13 cellular contexts compared by ENCODE assay signal in the genomic region with DNA sequence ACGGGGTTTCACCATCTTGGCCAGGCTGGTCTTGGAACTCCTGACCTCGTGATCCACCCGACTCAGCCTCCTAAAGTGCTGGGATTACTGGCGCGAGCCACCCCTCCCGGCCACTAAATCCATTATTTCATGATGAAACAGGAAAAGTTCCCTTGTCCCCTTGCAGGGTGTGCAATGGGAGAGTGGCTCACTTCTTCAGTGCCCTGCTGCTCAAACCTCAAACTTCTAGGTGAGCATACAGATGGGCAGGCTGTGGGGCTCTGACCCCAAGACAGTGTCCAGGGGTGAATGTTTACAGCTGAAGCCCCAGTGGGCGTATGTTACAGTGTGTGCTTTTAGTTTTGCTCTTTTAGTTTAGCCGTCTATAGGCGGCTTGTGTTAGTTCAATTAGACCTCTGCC. TPM values are rescaled to one million over a fixed set of nuclear protein-coding genes. Genes with fewer than 3 reads are reported as not detected.
DNase-seq lines count a peak whose midpoint lies in the region; ATAC-seq, FAIRE-seq and TF ChIP-seq lines count a peak whose summit lies in the region.
"Had no signal": no experiment of that assay in that cellular context is flagged by ENCODE, and none has a peak within 500 bp of the region (broad histone marks: within the 10 kb centered on the region; RNA-seq: fewer than 3 reads in every experiment).

No MANE protein-coding gene starts in this region.

- H3K4me3 Mint-ChIP-seq in CD8-positive, alpha-beta memory T cell = no peak overlapping the region
- H3K4me3 Mint-ChIP-seq: CD4-positive, CD25-positive, alpha-beta regulatory T cell had no signal

- H3K36me3 Mint-ChIP-seq in CD8-positive, alpha-beta memory T cell = no peaks in the 10 kb centered on the region
- H3K36me3 Mint-ChIP-seq: CD4-positive, CD25-positive, alpha-beta regulatory T cell had no signal

- WGBS in K562 (ENCODE audit: insufficient coverage, low coverage, missing lambda C conversion rate) = 65% methylated on average over 9 of the region's 9 CpGs
- 67 to 81% (median 77%) methylated on average over 9 of the region's 9 CpGs for WGBS in stomach, 5 donors

- no peaks in the 10 kb centered on the region for H3K9me2 ChIP-seq in HCT116 (ENCODE audit: insufficient read depth)

- H3K4me1 Mint-ChIP-seq in CD8-positive, alpha-beta memory T cell = no peaks in the 10 kb centered on the region
- H3K4me1 Mint-ChIP-seq: CD4-positive, CD25-positive, alpha-beta regulatory T cell had no signal

- H3K27me3 ChIP-seq in HCT116 (ENCODE audit: insufficient read depth, low read length) = no peaks in the 10 kb centered on the region
- H3K27me3 ChIP-seq in K562 (ENCODE audit: control insufficient read depth in 2 of 2, insufficient read depth in 2 of 2, low read length in 2 of 2) = peaks cover 9 to 10% of the 10 kb centered on the region in 2 experiments; a peak in 4 of 5 replicates
- H3K27me3 ChIP-seq in left lung = no peaks in the 10 kb centered on the region
- no peaks in the 10 kb centered on the region for H3K27me3 ChIP-seq in stomach
- no peaks in the 10 kb centered on the region for H3K27me3 ChIP-seq in CD8-positive, alpha-beta memory T cell (ENCODE audit: insufficient read depth, low read length, poor library complexity, severe bottlenecking)

- H3K27ac Mint-ChIP-seq in CD8-positive, alpha-beta memory T cell = no peak overlapping the region
- H3K27ac Mint-ChIP-seq: CD4-positive, CD25-positive, alpha-beta regulatory T cell had no signal

- in situ Hi-C loops in K562 (cut with MboI) = no loop called here

- peaks cover 2 to 16% of the 10 kb centered on the region in 2 donors for H3K27me3 Mint-ChIP-seq in CD8-positive, alpha-beta memory T cell

- H3K9ac ChIP-seq in HCT116 (ENCODE audit: low read length) (peak overlapping the region; percentile 51), K562 (ENCODE audit: insufficient read depth in 1 of 2, low read depth in 2 of 2, low read length in 2 of 2) (no peak overlapping the region)

- H3K4me2 ChIP-seq in HCT116 (ENCODE audit: low read length) = peak overlapping the region; percentile 65
- H3K4me2 ChIP-seq in K562 (ENCODE audit: insufficient read depth, low read length) = no peak overlapping the region

- RAD21 ChIA-PET in HCT116 (lab: Charles Lee; ENCODE audit: low non-redundant PET in 1 of 2, low total read pairs in 2 of 2, uncharacterized antibody in 2 of 2, unreplicated experiment in 2 of 2) = no interaction called here

- H3K27ac ChIP-seq in HCT116 (ENCODE audit: low read depth, low read length) (peak overlapping the region; percentile 61), K562 (ENCODE audit: extremely low read depth, low read depth, low read length) (no peak overlapping the region), left lung (peak overlapping the region; percentile 51 to 75), stomach (peak overlapping the region in 4 of 5 donors; percentile 72 to 81 (median 80))
- H3K27ac ChIP-seq in CD8-positive, alpha-beta memory T cell (ENCODE audit: low read depth, low read length) = no peak overlapping the region

- ATAC-seq in HCT116 (peak; percentile 37), K562 (no peak; the same call in 2 of the 3 replicates), left lung (no peak), GM19463 (IDR thresholded peaks at IDR 0.05; ENCODE audit: unreplicated experiment) (no peak)

- H3K9me1 ChIP-seq in K562 (ENCODE audit: control insufficient read depth, insufficient read depth, low read length) = no peaks in the 10 kb centered on the region

- intact Hi-C loops in HCT116 (cut with micrococcal nuclease) (no loop called here), K562 (cut with micrococcal nuclease) (no loop called here), left lung (cut with DNase I) (no loop called here), stomach (cut with DNase I; ENCODE audit: low total_unique reads) (no loop called here)

- no TSS peak for BruUV-seq in HCT116 (replicated peaks; lab: Mats Ljungman, UMichigan)
- no TSS peak for BruUV-seq in K562 (replicated peaks; lab: Mats Ljungman, UMichigan)

- POLR2A ChIA-PET in HCT116 (lab: Charles Lee) (interaction anchor here (1.2 to 1.4 kb wide), 2 partner anchors 25 to 354 kb away, joined by 4 read pairs; no protein-coding TSS in a partner anchor), K562 (lab: Yijun Ruan, JAX) (interaction anchor here (1.6 kb wide), 1 partner anchor 26 kb away, joined by 6 read pairs; no protein-coding TSS in a partner anchor)
- POLR2A ChIA-PET in CD8-positive, alpha-beta memory T cell (lab: Charles Lee) = no interaction called here

- CTCF ChIA-PET in HCT116 (lab: Charles Lee) = interaction anchor here (3.7 kb wide), 1 partner anchor 15 kb away, joined by 12 read pairs; no protein-coding TSS in a partner anchor
- CTCF ChIA-PET in K562 (lab: Yijun Ruan, JAX; ENCODE audit: low intra/inter-chr PET ratio) = no interaction called here
- CTCF ChIA-PET in CD8-positive, alpha-beta memory T cell (lab: Charles Lee) = no interaction called here

- TF ChIP-seq EP300 in K562 (IDR thresholded peaks at IDR 0.05; ENCODE audit: low read length) (no peak), stomach (IDR thresholded peaks at IDR 0.05) (no peak)

- H3K9me3 ChIP-seq in HCT116 (ENCODE audit: control insufficient read depth in 1 of 2, insufficient read depth in 1 of 2, low read depth in 1 of 2, low read length in 2 of 2) (no peaks in the 10 kb centered on the region), K562 (replicated peaks; ENCODE audit: control insufficient read depth, insufficient read depth, low read depth, low read length) (no peaks in the 10 kb centered on the region), left lung (no peaks in the 10 kb centered on the region), stomach (no peaks in the 10 kb centered on the region)
- no peaks in the 10 kb centered on the region for H3K9me3 ChIP-seq in CD8-positive, alpha-beta memory T cell (ENCODE audit: low read length)

- H3K4me3 ChIP-seq in HCT116 (replicated peaks in 1 of 2; ENCODE audit: low read depth in 1 of 2, low read length in 2 of 2) (peak overlapping the region in 1 of 2 experiments; percentile 26; a peak in 1 of 4 replicates), K562 (no peak overlapping the region), left lung (no peak overlapping the region), stomach (no peak overlapping the region)
- no peak overlapping the region for H3K4me3 ChIP-seq in CD8-positive, alpha-beta memory T cell (ENCODE audit: low read length)

- TF ChIP-seq RAD21 in HCT116 (IDR thresholded peaks at IDR 0.05; ENCODE audit: low read depth) (no peak), K562 (CRISPR knock-in tag; conservative IDR thresholded peaks at IDR 0.05 in 1 of 2, IDR thresholded peaks at IDR 0.05 in 1 of 2) (no peak)

- no peak for TF ChIP-seq POLR2A in HCT116 (IDR thresholded peaks at IDR 0.05; ENCODE audit: borderline replicate concordance, extremely low read depth, insufficient read depth, insufficient read length)
- TF ChIP-seq POLR2A in K562 (conservative IDR thresholded peaks at IDR 0.05) = no peak
- no peak for TF ChIP-seq POLR2A in stomach (IDR thresholded peaks at IDR 0.05)

- no peak for DNase-seq in HCT116 (ENCODE audit: low read depth, low spot score)
- no peak for DNase-seq in K562 (ENCODE audit: extremely low read depth in 1 of 4, low spot score in 3 of 4)
- no peak for DNase-seq in left lung
- no peak for DNase-seq in stomach
- DNase-seq in Kasumi-1 (lab: John Stamatoyannopoulos, UW) = no peak
- DNase-seq in CD8-positive, alpha-beta memory T cell = no peak
- DNase-seq in AML-193 (lab: John Stamatoyannopoulos, UW) = no peak
- DNase-seq: activated CD4-positive, alpha-beta T cell treated with anti-CD3 and anti-CD28 coated beads, Interleukin-2, amount 50 U/mL, for 4 hours; activated gamma-delta T cell; CD4-positive, CD25-positive, alpha-beta regulatory T cell had no signal

- H3K4me1 ChIP-seq in HCT116 (ENCODE audit: control insufficient read depth in 1 of 2, insufficient read depth in 2 of 2, low read length in 2 of 2) (peaks cover 15 to 57% of the 10 kb centered on the region in 2 experiments), K562 (replicated peaks in 1 of 2; ENCODE audit: control insufficient read depth in 2 of 2, insufficient read depth in 2 of 2, low read length in 2 of 2) (peaks cover 0 to 5% of the 10 kb centered on the region in 2 experiments; a peak in 4 of 5 replicates), left lung (peaks cover 2 to 18% of the 10 kb centered on the region in 2 donors), stomach (peaks cover 0 to 40% (median 5%) of the 10 kb centered on the region in 4 donors)
- H3K4me1 ChIP-seq in CD8-positive, alpha-beta memory T cell (ENCODE audit: insufficient read depth, low read length) = no peaks in the 10 kb centered on the region

- H2AFZ ChIP-seq in HCT116 (ENCODE audit: low read depth, low read length, poor library complexity, severe bottlenecking) (no peak overlapping the region), K562 (ENCODE audit: low read depth, low read length) (peak overlapping the region; percentile 49)

- peaks cover 1 to 12% of the 10 kb centered on the region in 2 experiments; a peak in 2 of 4 replicates for H3K36me3 ChIP-seq in HCT116 (ENCODE audit: control insufficient read depth in 1 of 2, insufficient read depth in 2 of 2, low read length in 2 of 2)
- H3K36me3 ChIP-seq in K562 (ENCODE audit: control insufficient read depth, insufficient read depth, low read length) = no peaks in the 10 kb centered on the region
- H3K36me3 ChIP-seq in left lung = no peaks in the 10 kb centered on the region
- H3K36me3 ChIP-seq in stomach = no peaks in the 10 kb centered on the region
- H3K36me3 ChIP-seq in CD8-positive, alpha-beta memory T cell (ENCODE audit: insufficient read depth, low read length) = no peaks in the 10 kb centered on the region

- FAIRE-seq in K562 (lab: Jason Lieb, UNC) = no peak

- TF ChIP-seq CTCF in HCT116 (IDR thresholded peaks at IDR 0.05 in 2 of 3, conservative IDR thresholded peaks at IDR 0.05 in 1 of 3; ENCODE audit: borderline replicate concordance in 1 of 3, insufficient read depth in 1 of 3, low read depth in 2 of 3, low read length in 2 of 3) = no peak
- TF ChIP-seq CTCF in K562 (IDR thresholded peaks at IDR 0.05 in 2 of 3, conservative IDR thresholded peaks at IDR 0.05 in 1 of 3; ENCODE audit: insufficient read depth in 2 of 3, low read depth in 1 of 3, low read length in 3 of 3) = no peak
- no peak for TF ChIP-seq CTCF in left lung (IDR thresholded peaks at IDR 0.05)
- no peak for TF ChIP-seq CTCF in stomach (IDR thresholded peaks at IDR 0.05)

- H3K79me2 ChIP-seq in HCT116 (ENCODE audit: insufficient read depth, low read length) = peaks cover 19% of the 10 kb centered on the region
- no peaks in the 10 kb centered on the region for H3K79me2 ChIP-seq in K562 (ENCODE audit: control insufficient read depth, insufficient read depth, low read length)

- H4K20me1 ChIP-seq in HCT116 (ENCODE audit: insufficient read depth) (no peaks in the 10 kb centered on the region), K562 (replicated peaks; ENCODE audit: control insufficient read depth, insufficient read depth, low read length) (no peaks in the 10 kb centered on the region)

- no peaks in the 10 kb centered on the region for H3K9me3 Mint-ChIP-seq in CD8-positive, alpha-beta memory T cell
- H3K9me3 Mint-ChIP-seq: CD4-positive, CD25-positive, alpha-beta regulatory T cell had no signal

RNA-seq across cellular contexts. Expression of gene GJC1, which starts 34.7 kb away (rescaled TPM):
- total RNA-seq in HCT116 (2021; ENCODE audit: unreplicated experiment) (62.4 TPM), K562 (2014; rRNA removed) (0.05 and 0.61 TPM in 2 replicates), K562 (2014; rRNA removed; fragmentation: Illumina TruSeq; extraction: Trizol) (0.15 and 0.19 TPM in 2 replicates), K562 (2015; rRNA removed; fragmentation: Illumina TruSeq; extraction: Trizol) (0.04 TPM in 2 replicates), K562 (2021) (0.33 and 0.58 TPM in 2 replicates), left lung (10 to 100 TPM; 17.3 to 18.8 TPM), stomach (10 to 100 TPM in 4 of 5 donors, 1 to 10 TPM in 1; 9.7 to 53.1 (median 35.6) TPM)
- polyA plus RNA-seq in HCT116 (2012) = 22.6 and 27.0 TPM in 2 replicates
- total RNA-seq in K562 (2011; cell fraction: chromatin; rRNA removed; ENCODE audit: low replicate concordance) = 1.8 and 2.2 TPM in 2 replicates
- 0.67 and 0.79 TPM in 2 replicates for total RNA-seq in K562 (2011; cell fraction: nucleolus; rRNA removed)
- 1.0 and 3.1 TPM in 2 replicates for total RNA-seq in K562 (2011; cell fraction: nucleoplasm; rRNA removed)
- polyA plus RNA-seq in K562 (2011; rRNA removed) (0.66 and 1.4 TPM in 2 replicates), K562 (2014; fragmentation: Illumina TruSeq; extraction: Trizol) (0.18 and 0.28 TPM in 2 replicates), K562 (2014; fragmentation: Nextera tagmentation; extraction: Ambion mirVana) (under 1 TPM in 1 of 2 experiments, not detected in 1; 0.17 TPM), K562 (2014; rRNA removed) (0.04 and 0.20 TPM in 2 replicates), stomach (1 to 10 TPM in 1 of 3 donors, under 1 TPM in 2; 0.31 to 3.5 (median 0.62) TPM)
- polyA plus RNA-seq in K562 (2011; cell fraction: cytosol; rRNA removed) = 0.62 and 0.97 TPM in 2 replicates
- polyA plus RNA-seq in K562 (2011; cell fraction: nucleus; rRNA removed) = 0.31 and 0.67 TPM in 2 replicates
- polyA plus RNA-seq in K562 (2012) = 0.10 and 0.15 TPM in 2 replicates
- polyA minus RNA-seq in K562 (2011; rRNA and poly(A)+ RNA removed) = 0.54 and 2.7 TPM in 2 replicates
- polyA minus RNA-seq in K562 (2011; cell fraction: cytosol; rRNA and poly(A)+ RNA removed) = 0.18 and 0.76 TPM in 2 replicates
- 0.22 and 0.27 TPM in 2 replicates for polyA minus RNA-seq in K562 (2011; cell fraction: nucleus; rRNA and poly(A)+ RNA removed)
- 10 to 100 TPM in 1 of 2 experiments, 1 to 10 TPM in 1; 9.4 to 10.2 TPM for total RNA-seq in CD8-positive, alpha-beta memory T cell
- polyA plus RNA-seq in CD8-positive, alpha-beta memory T cell = not detected
- total RNA-seq: CD4-positive, CD25-positive, alpha-beta regulatory T cell had no signal
- polyA plus RNA-seq: CD4-positive, CD25-positive, alpha-beta regulatory T cell had no signal

RNA-seq across cellular contexts. Expression of gene ADAM11, which starts 36.6 kb away (rescaled TPM):
- total RNA-seq in HCT116 (2021; ENCODE audit: unreplicated experiment) (7.7 TPM), K562 (2014; rRNA removed) (0.14 and 0.41 TPM in 2 replicates), K562 (2014; rRNA removed; fragmentation: Illumina TruSeq; extraction: Trizol) (not detected in 2 replicates), K562 (2015; rRNA removed; fragmentation: Illumina TruSeq; extraction: Trizol) (0.04 TPM in 2 replicates), K562 (2021) (0.18 and 0.31 TPM in 2 replicates), left lung (under 1 TPM; 0.13 to 0.64 TPM), stomach (10 to 100 TPM in 1 of 5 donors, 1 to 10 TPM in 1, under 1 TPM in 1, not detected in 2; 0.73 to 57.6 (median 1.7) TPM)
- 3.5 and 4.0 TPM in 2 replicates for polyA plus RNA-seq in HCT116 (2012)
- 1.0 and 1.4 TPM in 2 replicates for total RNA-seq in K562 (2011; cell fraction: chromatin; rRNA removed; ENCODE audit: low replicate concordance)
- total RNA-seq in K562 (2011; cell fraction: nucleolus; rRNA removed) = 1.6 and 2.0 TPM in 2 replicates
- 0.22 and 0.76 TPM in 2 replicates for total RNA-seq in K562 (2011; cell fraction: nucleoplasm; rRNA removed)
- polyA plus RNA-seq in K562 (2011; rRNA removed) (0.15 and 0.23 TPM in 2 replicates), K562 (2014; fragmentation: Illumina TruSeq; extraction: Trizol) (0.08 and 0.10 TPM in 2 replicates), K562 (2014; fragmentation: Nextera tagmentation; extraction: Ambion mirVana) (under 1 TPM in 1 of 2 experiments, not detected in 1; 0.01 TPM), K562 (2014; rRNA removed) (0.17 and 0.84 TPM in 2 replicates), stomach (under 1 TPM in 2 of 3 donors, not detected in 1; 0.19 to 0.35 TPM)
- polyA plus RNA-seq in K562 (2011; cell fraction: cytosol; rRNA removed) = 0.13 and 0.16 TPM in 2 replicates
- 1.7 and 1.8 TPM in 2 replicates for polyA plus RNA-seq in K562 (2011; cell fraction: nucleus; rRNA removed)
- polyA plus RNA-seq in K562 (2012) = 0.22 and 0.30 TPM in 2 replicates
- polyA minus RNA-seq in K562 (2011; rRNA and poly(A)+ RNA removed) = 0.06 and 0.39 TPM in 2 replicates
- polyA minus RNA-seq in K562 (2011; cell fraction: cytosol; rRNA and poly(A)+ RNA removed) = not detected in 2 replicates
- polyA minus RNA-seq in K562 (2011; cell fraction: nucleus; rRNA and poly(A)+ RNA removed) = 0.27 and 0.44 TPM in 2 replicates
- total RNA-seq in CD8-positive, alpha-beta memory T cell = under 1 TPM; 0.35 to 0.71 TPM
- not detected for polyA plus RNA-seq in CD8-positive, alpha-beta memory T cell

RNA-seq across cellular contexts. Expression of gene HIGD1B, which starts 52.3 kb away (rescaled TPM):
- total RNA-seq in HCT116 (2021; ENCODE audit: unreplicated experiment) (not detected), K562 (2014; rRNA removed) (not detected in 2 replicates), K562 (2014; rRNA removed; fragmentation: Illumina TruSeq; extraction: Trizol) (not detected in 2 replicates), K562 (2015; rRNA removed; fragmentation: Illumina TruSeq; extraction: Trizol) (not detected in 2 replicates), K562 (2021) (not detected in 2 replicates), left lung (10 to 100 TPM; 17.1 to 19.5 TPM), stomach (under 1 TPM in 1 of 5 donors, not detected in 4; 0.92 TPM)
- polyA plus RNA-seq in HCT116 (2012) = 0.32 and 0.48 TPM in 2 replicates
- total RNA-seq in K562 (2011; cell fraction: chromatin; rRNA removed; ENCODE audit: low replicate concordance) = not detected in 2 replicates
- total RNA-seq in K562 (2011; cell fraction: nucleolus; rRNA removed) = not detected in 2 replicates
- total RNA-seq in K562 (2011; cell fraction: nucleoplasm; rRNA removed) = not detected in 2 replicates
- polyA plus RNA-seq in K562 (2011; rRNA removed) (not detected in 2 replicates), K562 (2014; fragmentation: Illumina TruSeq; extraction: Trizol) (not detected in 2 replicates), K562 (2014; fragmentation: Nextera tagmentation; extraction: Ambion mirVana) (not detected), K562 (2014; rRNA removed) (not detected in 2 replicates), stomach (1 to 10 TPM; 2.1 to 5.4 (median 2.4) TPM)
- not detected in 2 replicates for polyA plus RNA-seq in K562 (2011; cell fraction: cytosol; rRNA removed)
- not detected in 2 replicates for polyA plus RNA-seq in K562 (2011; cell fraction: nucleus; rRNA removed)
- 0.22 TPM in 1 of 2 replicates, not detected in the other for polyA plus RNA-seq in K562 (2012)
- not detected in 2 replicates for polyA minus RNA-seq in K562 (2011; rRNA and poly(A)+ RNA removed)
- not detected in 2 replicates for polyA minus RNA-seq in K562 (2011; cell fraction: cytosol; rRNA and poly(A)+ RNA removed)
- polyA minus RNA-seq in K562 (2011; cell fraction: nucleus; rRNA and poly(A)+ RNA removed) = not detected in 2 replicates
- not detected for total RNA-seq in CD8-positive, alpha-beta memory T cell
- 0.56 TPM for polyA plus RNA-seq in CD8-positive, alpha-beta memory T cell
- total RNA-seq: CD4-positive, CD25-positive, alpha-beta regulatory T cell; M059J; T-helper 2 cell treated with Interferon-gamma antibody and Interleukin-4, amounts not matched to agents 100 ng/mL and 5 ng/mL, for 36 hours had no signal
- polyA plus RNA-seq: CD4-positive, CD25-positive, alpha-beta regulatory T cell had no signal

Comparison
In these comparisons a context has a peak if more than half of its experiments do, and no peak if none do; other contexts are left out.
1. H3K27ac ChIP-seq: peak in HCT116 (single experiment), left lung (2 of 2) and stomach (4 of 5); none in K562 (single experiment) and CD8-positive, alpha-beta memory T cell (single experiment).
2. RNA of gene HIGD1B, which starts 52.3 kb away (total RNA-seq): 17.1 to 19.5 TPM in left lung; not detected in HCT116 (single experiment), not detected in K562, 0.92 TPM in stomach and not detected in CD8-positive, alpha-beta memory T cell; every median in the first group is over 4 times any median in the second.